In the genomic region with DNA sequence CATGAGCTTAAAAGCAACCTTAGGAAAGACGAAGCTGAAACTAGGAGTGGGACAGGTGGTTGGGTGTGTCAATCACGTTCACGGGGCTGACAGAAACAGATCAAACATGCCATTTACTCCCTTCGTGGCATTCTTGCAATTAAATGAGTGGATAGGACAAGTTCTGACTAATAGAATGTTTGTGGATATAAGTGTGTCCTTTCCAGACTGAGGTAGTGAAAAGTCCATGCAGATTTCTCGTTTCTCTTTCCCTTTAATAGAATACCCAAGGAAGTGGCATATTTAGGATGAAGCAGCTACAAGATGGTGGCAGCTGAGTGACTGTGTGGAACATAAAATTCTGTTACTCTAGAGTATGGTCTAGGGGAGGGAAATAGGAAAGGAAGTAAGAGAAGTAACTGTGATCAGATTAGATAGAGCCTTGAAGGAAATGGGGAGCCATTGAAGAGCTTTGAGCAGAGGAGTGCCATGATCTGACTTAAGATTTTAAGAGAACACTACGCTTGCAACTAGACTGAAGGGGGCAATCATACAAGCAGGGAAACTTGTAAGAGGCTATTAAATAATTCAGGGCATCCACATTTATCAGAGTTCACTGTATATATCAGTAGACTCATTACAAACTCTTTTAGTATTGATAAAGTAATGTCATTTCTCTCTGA, we compare ENCODE assay signal across 15 cellular contexts. TPM values are rescaled to one million over a fixed set of nuclear protein-coding genes. Genes with fewer than 3 reads are reported as not detected.
DNase-seq lines count a peak whose midpoint lies in the region; ATAC-seq and TF ChIP-seq lines count a peak whose summit lies in the region.
"Had no signal": no experiment of that assay in that cellular context is flagged by ENCODE, and none has a peak within 500 bp of the region (broad histone marks: within the 10 kb centered on the region; RNA-seq: fewer than 3 reads in every experiment).

No MANE protein-coding gene starts in this region.

- H3K4me1 Mint-ChIP-seq in Calu3 (ENCODE audit: low read depth, unreplicated experiment): peaks cover 9% of the 10 kb centered on the region
- H3K4me1 Mint-ChIP-seq: activated T-helper 17 cell treated with anti-CD3 and anti-CD28 coated beads, Interleukin-2, amount 50 U/mL, for 72 hours had no signal

- peak overlapping the region; percentile 42 for H3K4me3 Mint-ChIP-seq in Calu3 (ENCODE audit: low read depth, unreplicated experiment)
- H3K4me3 Mint-ChIP-seq: activated CD4-positive, alpha-beta T cell treated with anti-CD3 and anti-CD28 coated beads, Interleukin-2, amount 10 ng/mL, durations not matched to agents 24 days and 14 days; activated T-helper 17 cell treated with anti-CD3 and anti-CD28 coated beads, Interleukin-2, amount 50 U/mL, for 72 hours; effector memory CD8-positive, alpha-beta T cell; T-helper 2 cell treated with Interferon-gamma antibody and Interleukin-4, amounts not matched to agents 5 μg/mL and 100 μg/mL, for 36 hours had no signal

- H3K27ac Mint-ChIP-seq in Calu3 (ENCODE audit: unreplicated experiment): peak overlapping the region; percentile 12
- H3K27ac Mint-ChIP-seq: activated CD4-positive, alpha-beta T cell treated with anti-CD3 and anti-CD28 coated beads, Interleukin-2, amount 10 ng/mL, durations not matched to agents 24 days and 14 days; activated T-helper 17 cell treated with anti-CD3 and anti-CD28 coated beads, Interleukin-2, amount 50 U/mL, for 72 hours; effector memory CD8-positive, alpha-beta T cell; T-helper 2 cell treated with Interferon-gamma antibody and Interleukin-4, amounts not matched to agents 5 μg/mL and 100 μg/mL, for 36 hours had no signal

- no peaks in the 10 kb centered on the region for H3K9me3 ChIP-seq in uterus
- H3K9me3 ChIP-seq: vagina had no signal

- CTCF ChIA-PET in Calu3 (lab: Charles Lee): interaction anchor here (0.5 to 2.4 kb wide), 15 partner anchors 16 to 288 kb away, joined by 3 to 28 read pairs (median 4); a partner anchor contains a TSS

- TF ChIP-seq CTCF in Calu3 (IDR thresholded peaks at IDR 0.05; ENCODE audit: unreplicated experiment) (no peak), epithelial cell of esophagus (IDR thresholded peaks at IDR 0.05; ENCODE audit: insufficient read depth, low read depth, low read length, missing control alignments) (no peak), omental fat pad (IDR thresholded peaks at IDR 0.05) (no peak), uterus (IDR thresholded peaks at IDR 0.05) (no peak)

- intact Hi-C loops in Calu3 (cut with micrococcal nuclease; ENCODE audit: unreplicated experiment): loop anchor here (1.0 to 10.0 kb wide), 7 partner anchors 49 to 286 kb away; a partner anchor contains a TSS
- intact Hi-C loops in uterus (cut with DNase I; ENCODE audit: low total_unique reads): no loop called here
- intact Hi-C loops in posterior vena cava (cut with DNase I): no loop called here

- no peak for TF ChIP-seq POLR2A in uterus (IDR thresholded peaks at IDR 0.05)

- H3K27me3 ChIP-seq in uterus: no peaks in the 10 kb centered on the region
- H3K27me3 ChIP-seq: vagina had no signal

- no peaks in the 10 kb centered on the region for H3K9me3 Mint-ChIP-seq in Calu3 (ENCODE audit: low read depth, unreplicated experiment)
- H3K9me3 Mint-ChIP-seq: activated CD4-positive, alpha-beta T cell treated with anti-CD3 and anti-CD28 coated beads, Interleukin-2, amount 10 ng/mL, durations not matched to agents 24 days and 14 days; activated T-helper 17 cell treated with anti-CD3 and anti-CD28 coated beads, Interleukin-2, amount 50 U/mL, for 72 hours; effector memory CD8-positive, alpha-beta T cell; T-helper 2 cell treated with Interferon-gamma antibody and Interleukin-4, amounts not matched to agents 5 μg/mL and 100 μg/mL, for 36 hours had no signal

- BruUV-seq in Calu3 (replicated peaks; lab: Mats Ljungman, UMichigan): no TSS peak

- no peaks in the 10 kb centered on the region for H3K36me3 Mint-ChIP-seq in Calu3 (ENCODE audit: insufficient read depth, unreplicated experiment)

- ATAC-seq in omental fat pad (ENCODE audit: low FRiP score): peak; percentile 24
- ATAC-seq: activated T-helper 17 cell treated with anti-CD3 and anti-CD28 coated beads, Interleukin-2, amount 50 U/mL, for 72 hours; effector memory CD8-positive, alpha-beta T cell had no signal

- H3K4me1 ChIP-seq in uterus: no peaks in the 10 kb centered on the region

- no peaks in the 10 kb centered on the region for H3K27me3 Mint-ChIP-seq in Calu3 (ENCODE audit: unreplicated experiment)
- H3K27me3 Mint-ChIP-seq: activated CD4-positive, alpha-beta T cell treated with anti-CD3 and anti-CD28 coated beads, Interleukin-2, amount 10 ng/mL, durations not matched to agents 24 days and 14 days; activated T-helper 17 cell treated with anti-CD3 and anti-CD28 coated beads, Interleukin-2, amount 50 U/mL, for 72 hours had no signal

- H3K4me3 ChIP-seq in epithelial cell of esophagus (ENCODE audit: low read length) (peak overlapping the region; percentile 46), uterus (no peak overlapping the region)
- H3K4me3 ChIP-seq: vagina had no signal

- DNase-seq in Calu3 (peak; percentile 28), NCI-H748 treated with DMSO at 0.1 percent for 48 hours (lab: John Stamatoyannopoulos, UW) (peak; percentile 67), epithelial cell of esophagus (ENCODE audit: low read depth) (peak; percentile 57), omental fat pad (ENCODE audit: low spot score) (no peak), HPDE6-E6E7 (ENCODE audit: extremely low spot score) (no peak), uterus (no peak), posterior vena cava (ENCODE audit: low spot score) (no peak), pons (ENCODE audit: low spot score) (no peak)
- DNase-seq: activated CD4-positive, alpha-beta T cell treated with anti-CD3 and anti-CD28 coated beads, Interleukin-2, amount 10 ng/mL, durations not matched to agents 24 days and 14 days; effector memory CD8-positive, alpha-beta T cell had no signal

- H3K36me3 ChIP-seq in uterus: no peaks in the 10 kb centered on the region
- H3K36me3 ChIP-seq: vagina had no signal

- no peak overlapping the region for H3K27ac ChIP-seq in uterus
- H3K27ac ChIP-seq: vagina had no signal

RNA-seq across cellular contexts. Expression of a gene that starts 46.3 kb away (rescaled TPM):
- total RNA-seq in Calu3 (2022) (not detected in 2 replicates), omental fat pad (not detected), uterus (not detected), posterior vena cava (not detected)
- total RNA-seq: activated CD4-positive, alpha-beta T cell treated with anti-CD3 and anti-CD28 coated beads, Interleukin-2, amount 10 ng/mL, durations not matched to agents 24 days and 14 days; activated T-helper 17 cell treated with anti-CD3 and anti-CD28 coated beads, Interleukin-2, amount 50 U/mL, for 72 hours; astrocyte; left lobe of liver had no signal

RNA-seq across cellular contexts. Expression of a gene that starts 49.9 kb away (rescaled TPM):
- total RNA-seq in Calu3 (2022) (33.2 and 37.5 TPM in 2 replicates), omental fat pad (10 to 100 TPM; 23.8 to 30.9 (median 27.6) TPM), uterus (10 to 100 TPM; 16.9 to 56.9 (median 49.5) TPM), posterior vena cava (10 to 100 TPM; 38.1 to 58.1 TPM)

Comparison
In these comparisons a context has a peak if more than half of its experiments do, and no peak if none do; other contexts are left out.
1. DNase-seq: peak in Calu3 (single experiment), NCI-H748 treated with DMSO at 0.1 percent for 48 hours (single experiment) and epithelial cell of esophagus (single experiment); none in omental fat pad (single experiment), HPDE6-E6E7 (single experiment), uterus (0 of 2), posterior vena cava (single experiment) and pons (single experiment).